In the genomic region with DNA sequence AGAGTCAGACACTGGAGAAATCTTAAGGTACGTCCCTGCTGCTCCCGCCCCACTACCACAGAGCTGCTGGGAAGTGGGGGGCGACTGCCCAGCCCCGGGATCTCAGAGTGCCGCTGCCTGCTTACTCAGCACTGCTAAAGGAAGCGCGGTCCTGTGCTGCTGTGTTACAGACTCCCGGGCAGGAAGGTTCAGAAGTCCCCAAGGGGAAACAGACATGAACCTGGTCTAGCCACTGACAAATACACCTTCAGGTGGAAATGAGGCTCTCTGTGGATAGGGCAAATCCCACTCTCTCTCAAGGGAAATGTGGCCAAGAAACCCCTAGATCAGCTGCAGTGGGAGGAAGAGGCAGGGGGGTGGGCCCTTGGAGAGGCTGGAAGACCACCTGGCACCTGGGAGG, we compare ENCODE assay signal across 14 cellular contexts. TPM values are rescaled to one million over a fixed set of nuclear protein-coding genes. Genes with fewer than 3 reads are reported as not detected.
DNase-seq lines count a peak whose midpoint lies in the region; ATAC-seq and TF ChIP-seq lines count a peak whose summit lies in the region.
"Had no signal": no experiment of that assay in that cellular context is flagged by ENCODE, and none has a peak within 500 bp of the region (broad histone marks: within the 10 kb centered on the region; RNA-seq: fewer than 3 reads in every experiment).

No MANE protein-coding gene starts in this region.

- no TSS peak for BruUV-seq in A673 (replicated peaks; lab: Mats Ljungman, UMichigan)

- H3K4ac ChIP-seq in mesenchymal stem cell (ENCODE audit: low read depth in 1 of 2, low read length in 2 of 2) = no peak overlapping the region

- H3K9ac ChIP-seq in mesenchymal stem cell (ENCODE audit: low read length) = no peak overlapping the region

- H3K4me3 ChIP-seq in GM12865 (ENCODE audit: low read depth, low read length) (peak overlapping the region; percentile 34), mesenchymal stem cell (ENCODE audit: insufficient read depth in 1 of 2, low read depth in 1 of 2, low read length in 2 of 2) (no peak overlapping the region), A673 (ENCODE audit: low read depth, low read length, poor library complexity, severe bottlenecking) (no peak overlapping the region), WERI-Rb-1 (ENCODE audit: low read depth, low read length) (no peak overlapping the region)
- H3K4me3 ChIP-seq: heart right ventricle had no signal

- H3K79me1 ChIP-seq in mesenchymal stem cell (replicated peaks; ENCODE audit: low read length, poor library complexity, severe bottlenecking) = peaks cover 23% of the 10 kb centered on the region

- no peak overlapping the region for H2BK5ac ChIP-seq in mesenchymal stem cell (ENCODE audit: low read depth, low read length, poor library complexity, severe bottlenecking)

- H2AK5ac ChIP-seq in mesenchymal stem cell (ENCODE audit: low read length, severe bottlenecking) = no peak overlapping the region

- H3K18ac ChIP-seq in mesenchymal stem cell (ENCODE audit: low read depth in 1 of 2, low read length in 2 of 2) = no peak overlapping the region

- H3K4me1 ChIP-seq in mesenchymal stem cell (ENCODE audit: control insufficient read depth, insufficient read depth, low read depth, low read length) (peaks cover 18% of the 10 kb centered on the region), A673 (ENCODE audit: insufficient read depth, low read length, poor library complexity, severe bottlenecking) (no peaks in the 10 kb centered on the region)
- H3K4me1 ChIP-seq: heart right ventricle had no signal

- no peak overlapping the region for H2BK15ac ChIP-seq in mesenchymal stem cell (ENCODE audit: low read depth, poor library complexity, severe bottlenecking)

- H3K9me3 ChIP-seq in mesenchymal stem cell (ENCODE audit: control insufficient read depth, low read length) (no peaks in the 10 kb centered on the region), A673 (ENCODE audit: low read depth, low read length, poor library complexity, severe bottlenecking) (no peaks in the 10 kb centered on the region), WERI-Rb-1 (ENCODE audit: severe bottlenecking) (no peaks in the 10 kb centered on the region)
- H3K9me3 ChIP-seq: heart right ventricle had no signal

- peak overlapping the region; percentile 15 for H3K4me2 ChIP-seq in mesenchymal stem cell (ENCODE audit: low read length, poor library complexity, severe bottlenecking)

- peak; percentile 82 for DNase-seq in GM12865 (ENCODE audit: low read depth)
- no peak for DNase-seq in mesenchymal stem cell
- DNase-seq in COR-L47 (lab: John Stamatoyannopoulos, UW) = no peak
- no peak for DNase-seq in A673 (ENCODE audit: low spot score)
- DNase-seq in NCI-H2029 treated with DMSO at 0.1 percent for 48 hours (lab: John Stamatoyannopoulos, UW) = no peak
- DNase-seq in WERI-Rb-1 = no peak
- DNase-seq: activated CD4-positive, alpha-beta T cell treated with anti-CD3 and anti-CD28 coated beads, Interleukin-2, amount 10 ng/mL, durations not matched to agents 24 days and 14 days; Calu3; heart right ventricle; left colon; NCI-H2227 treated with DMSO at 0.1 percent for 48 hours; SW 1271 had no signal

- H4K91ac ChIP-seq in mesenchymal stem cell (ENCODE audit: low read length) = no peak overlapping the region

- H3K27ac ChIP-seq in mesenchymal stem cell (ENCODE audit: low read length, poor library complexity, severe bottlenecking) (peak overlapping the region; percentile 59), A673 (ENCODE audit: low read depth, low read length, poor library complexity, severe bottlenecking) (no peak overlapping the region), WERI-Rb-1 (no peak overlapping the region)

- H2BK12ac ChIP-seq in mesenchymal stem cell (ENCODE audit: low read length in 2 of 2) = no peak overlapping the region

- ATAC-seq in GM19438 (IDR thresholded peaks at IDR 0.05; ENCODE audit: low read depth, unreplicated experiment) (peak; percentile 68), HG03066 (IDR thresholded peaks at IDR 0.05; ENCODE audit: low read depth, unreplicated experiment) (peak; percentile 63)
- ATAC-seq: left colon had no signal

- H4K8ac ChIP-seq in mesenchymal stem cell (ENCODE audit: low read length) = no peak overlapping the region

- H2AFZ ChIP-seq in mesenchymal stem cell (ENCODE audit: low read depth, low read length) = no peak overlapping the region

- intact Hi-C loops in A673 (cut with micrococcal nuclease; ENCODE audit: unreplicated experiment) = no loop called here

- H2BK120ac ChIP-seq in mesenchymal stem cell (ENCODE audit: low read depth, low read length) = no peak overlapping the region

- POLR2A ChIA-PET in A673 (lab: Charles Lee; ENCODE audit: low non-redundant PET) = no interaction called here

- peaks cover 28 to 96% of the 10 kb centered on the region in 2 experiments for H3K36me3 ChIP-seq in mesenchymal stem cell (ENCODE audit: control insufficient read depth in 1 of 2, insufficient read depth in 2 of 2, low read depth in 1 of 2, low read length in 2 of 2)
- peaks cover 49% of the 10 kb centered on the region for H3K36me3 ChIP-seq in A673 (ENCODE audit: insufficient read depth, low read length, poor library complexity, severe bottlenecking)
- H3K36me3 ChIP-seq in WERI-Rb-1 = peaks cover 44% of the 10 kb centered on the region

- H3K27me3 ChIP-seq in mesenchymal stem cell (ENCODE audit: control insufficient read depth in 1 of 2, insufficient read depth in 1 of 2, low read length in 2 of 2) (no peaks in the 10 kb centered on the region), A673 (replicated peaks; ENCODE audit: insufficient read depth, low read depth, low read length, poor library complexity) (no peaks in the 10 kb centered on the region), WERI-Rb-1 (ENCODE audit: insufficient read depth, low read depth, severe bottlenecking) (no peaks in the 10 kb centered on the region)
- H3K27me3 ChIP-seq: heart right ventricle had no signal

- WGBS in mesenchymal stem cell = 95% methylated on average over 8 of the region's 8 CpGs

- no peak overlapping the region for H3K14ac ChIP-seq in mesenchymal stem cell (ENCODE audit: low read length in 2 of 2)

- TF ChIP-seq CTCF in GM12865 (IDR thresholded peaks at IDR 0.05; ENCODE audit: insufficient read depth, low read depth, low read length, missing control alignments) = no peak
- no peak for TF ChIP-seq CTCF in A673 (conservative IDR thresholded peaks at IDR 0.05; ENCODE audit: low read depth, low read length)
- no peak for TF ChIP-seq CTCF in WERI-Rb-1 (IDR thresholded peaks at IDR 0.05; ENCODE audit: low read depth, low read length)

- H3K23ac ChIP-seq in mesenchymal stem cell (ENCODE audit: low read length in 2 of 2) = no peak overlapping the region

- CTCF ChIA-PET in A673 (lab: Charles Lee) = no interaction called here

RNA-seq across cellular contexts. Expression of gene MTERF4, which starts 13.7 kb away (rescaled TPM):
- 16.7 TPM for polyA plus RNA-seq in mesenchymal stem cell (2013, experiment 1 of 2)
- polyA plus RNA-seq in mesenchymal stem cell (2013, experiment 2 of 2) = 15.7 TPM
- total RNA-seq in A673 (2021) = 39.4 and 39.8 TPM in 2 replicates
